1 cellular context compared by ENCODE assay signal in the genomic region with DNA sequence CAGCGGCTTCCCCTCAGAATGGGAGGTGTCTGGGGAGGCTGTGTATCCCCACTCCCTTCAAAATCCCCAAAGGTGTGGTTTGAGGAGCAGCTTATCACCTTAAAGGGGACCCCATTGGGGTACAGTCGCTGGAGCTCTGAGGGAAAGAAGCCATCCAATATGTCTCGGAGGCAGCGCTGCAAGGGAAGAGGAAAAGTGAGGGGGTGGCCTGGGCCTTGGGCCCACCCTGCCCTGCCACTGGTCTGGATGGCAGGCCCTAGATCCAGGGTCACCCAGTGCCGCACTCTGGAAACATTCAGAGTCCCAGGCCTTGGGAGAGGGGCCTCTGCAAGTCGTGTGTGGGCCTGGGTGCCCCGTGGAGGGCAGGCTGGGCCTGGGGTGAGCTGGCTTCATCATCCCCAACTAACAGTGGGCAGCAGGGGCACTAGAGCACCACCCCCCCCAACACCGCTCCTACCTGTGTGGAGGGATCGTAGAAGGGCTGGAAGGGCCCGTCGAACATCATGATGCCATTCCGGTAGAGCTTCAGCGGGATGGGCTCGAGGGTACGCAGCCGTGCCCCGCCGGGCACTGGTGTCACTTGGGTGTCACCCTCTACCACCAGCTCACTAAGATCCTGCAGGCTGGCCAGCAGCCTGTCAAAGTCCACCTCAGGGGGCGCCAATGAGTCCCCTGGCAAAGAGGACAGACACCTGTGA.
TF ChIP-seq lines count a peak whose summit lies in the region.

No MANE protein-coding gene starts in this region.

TF ChIP-seq in HepG2, 621 proteins besides CTCF, POLR2A, EP300 and RAD21 (continues in another document):
- TF ChIP-seq ZSCAN21 (CRISPR knock-in tag; IDR thresholded peaks at IDR 0.05; ENCODE audit: borderline replicate concordance) = 0 out of 2 replicates have a peak, but pooled peaks have one; percentile 24
- no peak for TF ChIP-seq ZMYM4 (CRISPR knock-in tag; IDR thresholded peaks at IDR 0.05)
- TF ChIP-seq ATF7-NPFF (CRISPR knock-in tag; IDR thresholded peaks at IDR 0.05; ENCODE audit: low read depth) = 0 out of 2 replicates have a peak, but pooled peaks have one; percentile 28
- TF ChIP-seq CBX2 (IDR thresholded peaks at IDR 0.05; ENCODE audit: low read depth, low read length) = no peak
- no peak for TF ChIP-seq CBX2 (CRISPR knock-in tag; IDR thresholded peaks at IDR 0.05; ENCODE audit: low read depth)
- TF ChIP-seq HNRNPL (IDR thresholded peaks at IDR 0.05; ENCODE audit: low read depth, low read length) = peak; percentile 77
- TF ChIP-seq SP1 (IDR thresholded peaks at IDR 0.05) = no peak
- TF ChIP-seq SP1 (CRISPR knock-in tag; IDR thresholded peaks at IDR 0.05) = no peak
- TF ChIP-seq FOXC1 (CRISPR knock-in tag; IDR thresholded peaks at IDR 0.05; ENCODE audit: borderline replicate concordance) = no peak
- TF ChIP-seq ZNF367 (CRISPR knock-in tag; IDR thresholded peaks at IDR 0.05; ENCODE audit: borderline replicate concordance) = no peak
- peak; percentile 85 for TF ChIP-seq XRCC5 (optimal IDR thresholded peaks at IDR 0.05; ENCODE audit: low read length)
- TF ChIP-seq POGZ (CRISPR knock-in tag; IDR thresholded peaks at IDR 0.05) = no peak
- TF ChIP-seq ZNF776 (CRISPR knock-in tag; IDR thresholded peaks at IDR 0.05) = no peak
- TF ChIP-seq, protein P1, sequence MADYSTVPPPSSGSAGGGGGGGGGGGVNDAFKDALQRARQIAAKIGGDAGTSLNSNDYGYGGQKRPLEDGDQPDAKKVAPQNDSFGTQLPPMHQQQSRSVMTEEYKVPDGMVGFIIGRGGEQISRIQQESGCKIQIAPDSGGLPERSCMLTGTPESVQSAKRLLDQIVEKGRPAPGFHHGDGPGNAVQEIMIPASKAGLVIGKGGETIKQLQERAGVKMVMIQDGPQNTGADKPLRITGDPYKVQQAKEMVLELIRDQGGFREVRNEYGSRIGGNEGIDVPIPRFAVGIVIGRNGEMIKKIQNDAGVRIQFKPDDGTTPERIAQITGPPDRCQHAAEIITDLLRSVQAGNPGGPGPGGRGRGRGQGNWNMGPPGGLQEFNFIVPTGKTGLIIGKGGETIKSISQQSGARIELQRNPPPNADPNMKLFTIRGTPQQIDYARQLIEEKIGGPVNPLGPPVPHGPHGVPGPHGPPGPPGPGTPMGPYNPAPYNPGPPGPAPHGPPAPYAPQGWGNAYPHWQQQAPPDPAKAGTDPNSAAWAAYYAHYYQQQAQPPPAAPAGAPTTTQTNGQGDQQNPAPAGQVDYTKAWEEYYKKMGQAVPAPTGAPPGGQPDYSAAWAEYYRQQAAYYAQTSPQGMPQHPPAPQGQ (CRISPR knock-in tag; IDR thresholded peaks at IDR 0.05; ENCODE audit: borderline replicate concordance) = no peak
- peak; percentile 61 for TF ChIP-seq STAG1 (CRISPR knock-in tag; IDR thresholded peaks at IDR 0.05)
- TF ChIP-seq PHF8 (CRISPR knock-in tag; IDR thresholded peaks at IDR 0.05) = no peak
- TF ChIP-seq, protein P2, sequence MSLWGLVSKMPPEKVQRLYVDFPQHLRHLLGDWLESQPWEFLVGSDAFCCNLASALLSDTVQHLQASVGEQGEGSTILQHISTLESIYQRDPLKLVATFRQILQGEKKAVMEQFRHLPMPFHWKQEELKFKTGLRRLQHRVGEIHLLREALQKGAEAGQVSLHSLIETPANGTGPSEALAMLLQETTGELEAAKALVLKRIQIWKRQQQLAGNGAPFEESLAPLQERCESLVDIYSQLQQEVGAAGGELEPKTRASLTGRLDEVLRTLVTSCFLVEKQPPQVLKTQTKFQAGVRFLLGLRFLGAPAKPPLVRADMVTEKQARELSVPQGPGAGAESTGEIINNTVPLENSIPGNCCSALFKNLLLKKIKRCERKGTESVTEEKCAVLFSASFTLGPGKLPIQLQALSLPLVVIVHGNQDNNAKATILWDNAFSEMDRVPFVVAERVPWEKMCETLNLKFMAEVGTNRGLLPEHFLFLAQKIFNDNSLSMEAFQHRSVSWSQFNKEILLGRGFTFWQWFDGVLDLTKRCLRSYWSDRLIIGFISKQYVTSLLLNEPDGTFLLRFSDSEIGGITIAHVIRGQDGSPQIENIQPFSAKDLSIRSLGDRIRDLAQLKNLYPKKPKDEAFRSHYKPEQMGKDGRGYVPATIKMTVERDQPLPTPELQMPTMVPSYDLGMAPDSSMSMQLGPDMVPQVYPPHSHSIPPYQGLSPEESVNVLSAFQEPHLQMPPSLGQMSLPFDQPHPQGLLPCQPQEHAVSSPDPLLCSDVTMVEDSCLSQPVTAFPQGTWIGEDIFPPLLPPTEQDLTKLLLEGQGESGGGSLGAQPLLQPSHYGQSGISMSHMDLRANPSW (CRISPR knock-in tag; IDR thresholded peaks at IDR 0.05; ENCODE audit: borderline replicate concordance) = no peak
- TF ChIP-seq MEIS2 (CRISPR knock-in tag; IDR thresholded peaks at IDR 0.05) = no peak
- TF ChIP-seq, protein P3, sequence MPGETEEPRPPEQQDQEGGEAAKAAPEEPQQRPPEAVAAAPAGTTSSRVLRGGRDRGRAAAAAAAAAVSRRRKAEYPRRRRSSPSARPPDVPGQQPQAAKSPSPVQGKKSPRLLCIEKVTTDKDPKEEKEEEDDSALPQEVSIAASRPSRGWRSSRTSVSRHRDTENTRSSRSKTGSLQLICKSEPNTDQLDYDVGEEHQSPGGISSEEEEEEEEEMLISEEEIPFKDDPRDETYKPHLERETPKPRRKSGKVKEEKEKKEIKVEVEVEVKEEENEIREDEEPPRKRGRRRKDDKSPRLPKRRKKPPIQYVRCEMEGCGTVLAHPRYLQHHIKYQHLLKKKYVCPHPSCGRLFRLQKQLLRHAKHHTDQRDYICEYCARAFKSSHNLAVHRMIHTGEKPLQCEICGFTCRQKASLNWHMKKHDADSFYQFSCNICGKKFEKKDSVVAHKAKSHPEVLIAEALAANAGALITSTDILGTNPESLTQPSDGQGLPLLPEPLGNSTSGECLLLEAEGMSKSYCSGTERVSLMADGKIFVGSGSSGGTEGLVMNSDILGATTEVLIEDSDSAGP (CRISPR knock-in tag; IDR thresholded peaks at IDR 0.05; ENCODE audit: borderline replicate concordance) = peak; percentile 46; the same call in 1 of the 2 replicates
- TF ChIP-seq, protein P4, sequence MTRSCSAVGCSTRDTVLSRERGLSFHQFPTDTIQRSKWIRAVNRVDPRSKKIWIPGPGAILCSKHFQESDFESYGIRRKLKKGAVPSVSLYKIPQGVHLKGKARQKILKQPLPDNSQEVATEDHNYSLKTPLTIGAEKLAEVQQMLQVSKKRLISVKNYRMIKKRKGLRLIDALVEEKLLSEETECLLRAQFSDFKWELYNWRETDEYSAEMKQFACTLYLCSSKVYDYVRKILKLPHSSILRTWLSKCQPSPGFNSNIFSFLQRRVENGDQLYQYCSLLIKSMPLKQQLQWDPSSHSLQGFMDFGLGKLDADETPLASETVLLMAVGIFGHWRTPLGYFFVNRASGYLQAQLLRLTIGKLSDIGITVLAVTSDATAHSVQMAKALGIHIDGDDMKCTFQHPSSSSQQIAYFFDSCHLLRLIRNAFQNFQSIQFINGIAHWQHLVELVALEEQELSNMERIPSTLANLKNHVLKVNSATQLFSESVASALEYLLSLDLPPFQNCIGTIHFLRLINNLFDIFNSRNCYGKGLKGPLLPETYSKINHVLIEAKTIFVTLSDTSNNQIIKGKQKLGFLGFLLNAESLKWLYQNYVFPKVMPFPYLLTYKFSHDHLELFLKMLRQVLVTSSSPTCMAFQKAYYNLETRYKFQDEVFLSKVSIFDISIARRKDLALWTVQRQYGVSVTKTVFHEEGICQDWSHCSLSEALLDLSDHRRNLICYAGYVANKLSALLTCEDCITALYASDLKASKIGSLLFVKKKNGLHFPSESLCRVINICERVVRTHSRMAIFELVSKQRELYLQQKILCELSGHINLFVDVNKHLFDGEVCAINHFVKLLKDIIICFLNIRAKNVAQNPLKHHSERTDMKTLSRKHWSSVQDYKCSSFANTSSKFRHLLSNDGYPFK (CRISPR knock-in tag; IDR thresholded peaks at IDR 0.05; ENCODE audit: borderline replicate concordance) = no peak
- TF ChIP-seq ZNF230 (CRISPR knock-in tag; IDR thresholded peaks at IDR 0.05) = 0 out of 2 replicates have a peak, but pooled peaks have one; percentile 59
- 0 out of 2 replicates have a peak, but pooled peaks have one; percentile 26 for TF ChIP-seq PCBP1 (IDR thresholded peaks at IDR 0.05; ENCODE audit: borderline replicate concordance, low read depth, low read length)
- TF ChIP-seq, protein P5, sequence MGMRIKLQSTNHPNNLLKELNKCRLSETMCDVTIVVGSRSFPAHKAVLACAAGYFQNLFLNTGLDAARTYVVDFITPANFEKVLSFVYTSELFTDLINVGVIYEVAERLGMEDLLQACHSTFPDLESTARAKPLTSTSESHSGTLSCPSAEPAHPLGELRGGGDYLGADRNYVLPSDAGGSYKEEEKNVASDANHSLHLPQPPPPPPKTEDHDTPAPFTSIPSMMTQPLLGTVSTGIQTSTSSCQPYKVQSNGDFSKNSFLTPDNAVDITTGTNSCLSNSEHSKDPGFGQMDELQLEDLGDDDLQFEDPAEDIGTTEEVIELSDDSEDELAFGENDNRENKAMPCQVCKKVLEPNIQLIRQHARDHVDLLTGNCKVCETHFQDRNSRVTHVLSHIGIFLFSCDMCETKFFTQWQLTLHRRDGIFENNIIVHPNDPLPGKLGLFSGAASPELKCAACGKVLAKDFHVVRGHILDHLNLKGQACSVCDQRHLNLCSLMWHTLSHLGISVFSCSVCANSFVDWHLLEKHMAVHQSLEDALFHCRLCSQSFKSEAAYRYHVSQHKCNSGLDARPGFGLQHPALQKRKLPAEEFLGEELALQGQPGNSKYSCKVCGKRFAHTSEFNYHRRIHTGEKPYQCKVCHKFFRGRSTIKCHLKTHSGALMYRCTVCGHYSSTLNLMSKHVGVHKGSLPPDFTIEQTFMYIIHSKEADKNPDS (CRISPR knock-in tag; IDR thresholded peaks at IDR 0.05) = no peak
- TF ChIP-seq SP4 (CRISPR knock-in tag; IDR thresholded peaks at IDR 0.05) = 0 out of 2 replicates have a peak, but pooled peaks have one; percentile 12
- TF ChIP-seq, protein P6, sequence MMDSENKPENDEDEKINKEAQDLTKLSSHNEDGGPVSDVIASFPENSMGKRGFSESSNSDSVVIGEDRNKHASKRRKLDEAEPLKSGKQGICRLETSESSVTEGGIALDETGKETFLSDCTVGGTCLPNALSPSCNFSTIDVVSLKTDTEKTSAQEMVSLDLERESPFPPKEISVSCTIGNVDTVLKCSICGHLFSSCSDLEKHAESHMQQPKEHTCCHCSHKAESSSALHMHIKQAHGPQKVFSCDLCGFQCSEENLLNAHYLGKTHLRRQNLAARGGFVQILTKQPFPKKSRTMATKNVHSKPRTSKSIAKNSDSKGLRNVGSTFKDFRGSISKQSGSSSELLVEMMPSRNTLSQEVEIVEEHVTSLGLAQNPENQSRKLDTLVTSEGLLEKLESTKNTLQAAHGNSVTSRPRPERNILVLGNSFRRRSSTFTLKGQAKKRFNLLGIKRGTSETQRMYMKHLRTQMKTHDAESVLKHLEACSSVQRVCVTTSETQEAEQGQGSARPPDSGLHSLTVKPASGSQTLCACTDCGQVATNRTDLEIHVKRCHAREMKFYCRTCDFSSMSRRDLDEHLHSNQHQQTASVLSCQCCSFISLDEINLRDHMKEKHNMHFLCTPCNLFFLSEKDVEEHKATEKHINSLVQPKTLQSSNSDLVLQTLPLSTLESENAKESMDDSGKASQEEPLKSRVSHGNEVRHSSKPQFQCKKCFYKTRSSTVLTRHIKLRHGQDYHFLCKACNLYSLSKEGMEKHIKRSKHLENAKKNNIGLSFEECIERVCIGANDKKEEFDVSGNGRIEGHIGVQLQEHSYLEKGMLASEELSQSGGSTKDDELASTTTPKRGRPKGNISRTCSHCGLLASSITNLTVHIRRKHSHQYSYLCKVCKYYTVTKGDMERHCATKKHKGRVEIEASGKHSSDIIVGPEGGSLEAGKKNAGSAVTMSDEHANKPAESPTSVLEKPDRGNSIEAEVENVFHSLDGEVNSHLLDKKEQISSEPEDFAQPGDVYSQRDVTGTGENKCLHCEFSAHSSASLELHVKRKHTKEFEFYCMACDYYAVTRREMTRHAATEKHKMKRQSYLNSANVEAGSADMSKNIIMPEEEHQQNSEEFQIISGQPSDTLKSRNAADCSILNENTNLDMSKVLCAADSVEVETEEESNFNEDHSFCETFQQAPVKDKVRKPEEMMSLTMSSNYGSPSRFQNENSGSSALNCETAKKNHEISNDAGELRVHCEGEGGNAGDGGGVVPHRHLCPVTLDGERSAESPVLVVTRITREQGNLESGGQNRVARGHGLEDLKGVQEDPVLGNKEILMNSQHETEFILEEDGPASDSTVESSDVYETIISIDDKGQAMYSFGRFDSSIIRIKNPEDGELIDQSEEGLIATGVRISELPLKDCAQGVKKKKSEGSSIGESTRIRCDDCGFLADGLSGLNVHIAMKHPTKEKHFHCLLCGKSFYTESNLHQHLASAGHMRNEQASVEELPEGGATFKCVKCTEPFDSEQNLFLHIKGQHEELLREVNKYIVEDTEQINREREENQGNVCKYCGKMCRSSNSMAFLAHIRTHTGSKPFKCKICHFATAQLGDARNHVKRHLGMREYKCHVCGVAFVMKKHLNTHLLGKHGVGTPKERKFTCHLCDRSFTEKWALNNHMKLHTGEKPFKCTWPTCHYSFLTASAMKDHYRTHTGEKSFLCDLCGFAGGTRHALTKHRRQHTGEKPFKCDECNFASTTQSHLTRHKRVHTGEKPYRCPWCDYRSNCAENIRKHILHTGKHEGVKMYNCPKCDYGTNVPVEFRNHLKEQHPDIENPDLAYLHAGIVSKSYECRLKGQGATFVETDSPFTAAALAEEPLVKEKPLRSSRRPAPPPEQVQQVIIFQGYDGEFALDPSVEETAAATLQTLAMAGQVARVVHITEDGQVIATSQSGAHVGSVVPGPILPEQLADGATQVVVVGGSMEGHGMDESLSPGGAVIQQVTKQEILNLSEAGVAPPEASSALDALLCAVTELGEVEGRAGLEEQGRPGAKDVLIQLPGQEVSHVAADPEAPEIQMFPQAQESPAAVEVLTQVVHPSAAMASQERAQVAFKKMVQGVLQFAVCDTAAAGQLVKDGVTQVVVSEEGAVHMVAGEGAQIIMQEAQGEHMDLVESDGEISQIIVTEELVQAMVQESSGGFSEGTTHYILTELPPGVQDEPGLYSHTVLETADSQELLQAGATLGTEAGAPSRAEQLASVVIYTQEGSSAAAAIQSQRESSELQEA (CRISPR knock-in tag; IDR thresholded peaks at IDR 0.05; ENCODE audit: not compliant biosample characterization) = peak; percentile 48
- TF ChIP-seq, protein P7, sequence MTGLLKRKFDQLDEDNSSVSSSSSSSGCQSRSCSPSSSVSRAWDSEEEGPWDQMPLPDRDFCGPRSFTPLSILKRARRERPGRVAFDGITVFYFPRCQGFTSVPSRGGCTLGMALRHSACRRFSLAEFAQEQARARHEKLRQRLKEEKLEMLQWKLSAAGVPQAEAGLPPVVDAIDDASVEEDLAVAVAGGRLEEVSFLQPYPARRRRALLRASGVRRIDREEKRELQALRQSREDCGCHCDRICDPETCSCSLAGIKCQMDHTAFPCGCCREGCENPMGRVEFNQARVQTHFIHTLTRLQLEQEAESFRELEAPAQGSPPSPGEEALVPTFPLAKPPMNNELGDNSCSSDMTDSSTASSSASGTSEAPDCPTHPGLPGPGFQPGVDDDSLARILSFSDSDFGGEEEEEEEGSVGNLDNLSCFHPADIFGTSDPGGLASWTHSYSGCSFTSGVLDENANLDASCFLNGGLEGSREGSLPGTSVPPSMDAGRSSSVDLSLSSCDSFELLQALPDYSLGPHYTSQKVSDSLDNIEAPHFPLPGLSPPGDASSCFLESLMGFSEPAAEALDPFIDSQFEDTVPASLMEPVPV (CRISPR knock-in tag; IDR thresholded peaks at IDR 0.05) = no peak
- no peak for TF ChIP-seq MYNN (CRISPR knock-in tag; IDR thresholded peaks at IDR 0.05; ENCODE audit: low read depth)
